ENCODE assay signal across 1 cellular context in genomic region chr10:88826390-88826789, GRCh38.
TF ChIP-seq lines count a peak whose summit lies in the region.

No MANE protein-coding gene starts in this region.

TF ChIP-seq in GM23338, 12 proteins besides CTCF, POLR2A, EP300 and RAD21 (continued from another document):
- TF ChIP-seq, protein P1, sequence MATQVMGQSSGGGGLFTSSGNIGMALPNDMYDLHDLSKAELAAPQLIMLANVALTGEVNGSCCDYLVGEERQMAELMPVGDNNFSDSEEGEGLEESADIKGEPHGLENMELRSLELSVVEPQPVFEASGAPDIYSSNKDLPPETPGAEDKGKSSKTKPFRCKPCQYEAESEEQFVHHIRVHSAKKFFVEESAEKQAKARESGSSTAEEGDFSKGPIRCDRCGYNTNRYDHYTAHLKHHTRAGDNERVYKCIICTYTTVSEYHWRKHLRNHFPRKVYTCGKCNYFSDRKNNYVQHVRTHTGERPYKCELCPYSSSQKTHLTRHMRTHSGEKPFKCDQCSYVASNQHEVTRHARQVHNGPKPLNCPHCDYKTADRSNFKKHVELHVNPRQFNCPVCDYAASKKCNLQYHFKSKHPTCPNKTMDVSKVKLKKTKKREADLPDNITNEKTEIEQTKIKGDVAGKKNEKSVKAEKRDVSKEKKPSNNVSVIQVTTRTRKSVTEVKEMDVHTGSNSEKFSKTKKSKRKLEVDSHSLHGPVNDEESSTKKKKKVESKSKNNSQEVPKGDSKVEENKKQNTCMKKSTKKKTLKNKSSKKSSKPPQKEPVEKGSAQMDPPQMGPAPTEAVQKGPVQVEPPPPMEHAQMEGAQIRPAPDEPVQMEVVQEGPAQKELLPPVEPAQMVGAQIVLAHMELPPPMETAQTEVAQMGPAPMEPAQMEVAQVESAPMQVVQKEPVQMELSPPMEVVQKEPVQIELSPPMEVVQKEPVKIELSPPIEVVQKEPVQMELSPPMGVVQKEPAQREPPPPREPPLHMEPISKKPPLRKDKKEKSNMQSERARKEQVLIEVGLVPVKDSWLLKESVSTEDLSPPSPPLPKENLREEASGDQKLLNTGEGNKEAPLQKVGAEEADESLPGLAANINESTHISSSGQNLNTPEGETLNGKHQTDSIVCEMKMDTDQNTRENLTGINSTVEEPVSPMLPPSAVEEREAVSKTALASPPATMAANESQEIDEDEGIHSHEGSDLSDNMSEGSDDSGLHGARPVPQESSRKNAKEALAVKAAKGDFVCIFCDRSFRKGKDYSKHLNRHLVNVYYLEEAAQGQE (IDR thresholded peaks at IDR 0.05; ENCODE audit: unreplicated experiment) = no peak
- TF ChIP-seq NANOG (IDR thresholded peaks at IDR 0.05; ENCODE audit: borderline replicate concordance) = no peak
- TF ChIP-seq JUNB (IDR thresholded peaks at IDR 0.05; ENCODE audit: unreplicated experiment) = no peak
- TF ChIP-seq EZH2 (IDR thresholded peaks at IDR 0.05; ENCODE audit: low read depth, unreplicated experiment) = no peak
- no peak for TF ChIP-seq CREB1 (CRISPR knock-in tag; IDR thresholded peaks at IDR 0.05; ENCODE audit: low read depth)
- TF ChIP-seq, protein P2, sequence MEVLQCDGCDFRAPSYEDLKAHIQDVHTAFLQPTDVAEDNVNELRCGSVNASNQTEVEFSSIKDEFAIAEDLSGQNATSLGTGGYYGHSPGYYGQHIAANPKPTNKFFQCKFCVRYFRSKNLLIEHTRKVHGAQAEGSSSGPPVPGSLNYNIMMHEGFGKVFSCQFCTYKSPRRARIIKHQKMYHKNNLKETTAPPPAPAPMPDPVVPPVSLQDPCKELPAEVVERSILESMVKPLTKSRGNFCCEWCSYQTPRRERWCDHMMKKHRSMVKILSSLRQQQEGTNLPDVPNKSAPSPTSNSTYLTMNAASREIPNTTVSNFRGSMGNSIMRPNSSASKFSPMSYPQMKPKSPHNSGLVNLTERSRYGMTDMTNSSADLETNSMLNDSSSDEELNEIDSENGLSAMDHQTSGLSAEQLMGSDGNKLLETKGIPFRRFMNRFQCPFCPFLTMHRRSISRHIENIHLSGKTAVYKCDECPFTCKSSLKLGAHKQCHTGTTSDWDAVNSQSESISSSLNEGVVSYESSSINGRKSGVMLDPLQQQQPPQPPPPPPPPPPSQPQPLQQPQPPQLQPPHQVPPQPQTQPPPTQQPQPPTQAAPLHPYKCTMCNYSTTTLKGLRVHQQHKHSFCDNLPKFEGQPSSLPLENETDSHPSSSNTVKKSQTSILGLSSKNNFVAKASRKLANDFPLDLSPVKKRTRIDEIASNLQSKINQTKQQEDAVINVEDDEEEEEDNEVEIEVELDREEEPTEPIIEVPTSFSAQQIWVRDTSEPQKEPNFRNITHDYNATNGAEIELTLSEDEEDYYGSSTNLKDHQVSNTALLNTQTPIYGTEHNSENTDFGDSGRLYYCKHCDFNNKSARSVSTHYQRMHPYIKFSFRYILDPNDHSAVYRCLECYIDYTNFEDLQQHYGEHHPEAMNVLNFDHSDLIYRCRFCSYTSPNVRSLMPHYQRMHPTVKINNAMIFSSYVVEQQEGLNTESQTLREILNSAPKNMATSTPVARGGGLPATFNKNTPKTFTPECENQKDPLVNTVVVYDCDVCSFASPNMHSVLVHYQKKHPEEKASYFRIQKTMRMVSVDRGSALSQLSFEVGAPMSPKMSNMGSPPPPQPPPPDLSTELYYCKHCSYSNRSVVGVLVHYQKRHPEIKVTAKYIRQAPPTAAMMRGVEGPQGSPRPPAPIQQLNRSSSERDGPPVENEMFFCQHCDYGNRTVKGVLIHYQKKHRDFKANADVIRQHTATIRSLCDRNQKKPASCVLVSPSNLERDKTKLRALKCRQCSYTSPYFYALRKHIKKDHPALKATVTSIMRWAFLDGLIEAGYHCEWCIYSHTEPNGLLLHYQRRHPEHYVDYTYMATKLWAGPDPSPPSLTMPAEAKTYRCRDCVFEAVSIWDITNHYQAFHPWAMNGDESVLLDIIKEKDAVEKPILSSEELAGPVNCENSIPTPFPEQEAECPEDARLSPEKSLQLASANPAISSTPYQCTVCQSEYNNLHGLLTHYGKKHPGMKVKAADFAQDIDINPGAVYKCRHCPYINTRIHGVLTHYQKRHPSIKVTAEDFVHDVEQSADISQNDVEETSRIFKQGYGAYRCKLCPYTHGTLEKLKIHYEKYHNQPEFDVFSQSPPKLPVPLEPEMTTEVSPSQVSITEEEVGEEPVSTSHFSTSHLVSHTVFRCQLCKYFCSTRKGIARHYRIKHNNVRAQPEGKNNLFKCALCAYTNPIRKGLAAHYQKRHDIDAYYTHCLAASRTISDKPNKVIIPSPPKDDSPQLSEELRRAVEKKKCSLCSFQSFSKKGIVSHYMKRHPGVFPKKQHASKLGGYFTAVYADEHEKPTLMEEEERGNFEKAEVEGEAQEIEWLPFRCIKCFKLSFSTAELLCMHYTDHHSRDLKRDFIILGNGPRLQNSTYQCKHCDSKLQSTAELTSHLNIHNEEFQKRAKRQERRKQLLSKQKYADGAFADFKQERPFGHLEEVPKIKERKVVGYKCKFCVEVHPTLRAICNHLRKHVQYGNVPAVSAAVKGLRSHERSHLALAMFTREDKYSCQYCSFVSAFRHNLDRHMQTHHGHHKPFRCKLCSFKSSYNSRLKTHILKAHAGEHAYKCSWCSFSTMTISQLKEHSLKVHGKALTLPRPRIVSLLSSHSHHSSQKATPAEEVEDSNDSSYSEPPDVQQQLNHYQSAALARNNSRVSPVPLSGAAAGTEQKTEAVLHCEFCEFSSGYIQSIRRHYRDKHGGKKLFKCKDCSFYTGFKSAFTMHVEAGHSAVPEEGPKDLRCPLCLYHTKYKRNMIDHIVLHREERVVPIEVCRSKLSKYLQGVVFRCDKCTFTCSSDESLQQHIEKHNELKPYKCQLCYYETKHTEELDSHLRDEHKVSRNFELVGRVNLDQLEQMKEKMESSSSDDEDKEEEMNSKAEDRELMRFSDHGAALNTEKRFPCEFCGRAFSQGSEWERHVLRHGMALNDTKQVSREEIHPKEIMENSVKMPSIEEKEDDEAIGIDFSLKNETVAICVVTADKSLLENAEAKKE (CRISPR knock-in tag; IDR thresholded peaks at IDR 0.05) = no peak
- no peak for TF ChIP-seq ZNF114 (CRISPR knock-in tag; IDR thresholded peaks at IDR 0.05)
- no peak for TF ChIP-seq EZH2phosphoT487 (IDR thresholded peaks at IDR 0.05; ENCODE audit: unreplicated experiment)
- no peak for TF ChIP-seq STAT1 (IDR thresholded peaks at IDR 0.05; ENCODE audit: unreplicated experiment)
- TF ChIP-seq ZNF331 (CRISPR knock-in tag; IDR thresholded peaks at IDR 0.05; ENCODE audit: low read depth) = no peak
- TF ChIP-seq POLR2AphosphoS5 (IDR thresholded peaks at IDR 0.05; ENCODE audit: low read depth) = no peak
